Comparison of ENCODE assay signal across 1 cellular context in genomic region chr5:61637566-61637965, GRCh38.
TF ChIP-seq lines count a peak whose summit lies in the region.

No MANE protein-coding gene starts in this region.

TF ChIP-seq in GM23338, 12 proteins besides CTCF, POLR2A, EP300 and RAD21 (continued from another document):
- TF ChIP-seq, protein P1, sequence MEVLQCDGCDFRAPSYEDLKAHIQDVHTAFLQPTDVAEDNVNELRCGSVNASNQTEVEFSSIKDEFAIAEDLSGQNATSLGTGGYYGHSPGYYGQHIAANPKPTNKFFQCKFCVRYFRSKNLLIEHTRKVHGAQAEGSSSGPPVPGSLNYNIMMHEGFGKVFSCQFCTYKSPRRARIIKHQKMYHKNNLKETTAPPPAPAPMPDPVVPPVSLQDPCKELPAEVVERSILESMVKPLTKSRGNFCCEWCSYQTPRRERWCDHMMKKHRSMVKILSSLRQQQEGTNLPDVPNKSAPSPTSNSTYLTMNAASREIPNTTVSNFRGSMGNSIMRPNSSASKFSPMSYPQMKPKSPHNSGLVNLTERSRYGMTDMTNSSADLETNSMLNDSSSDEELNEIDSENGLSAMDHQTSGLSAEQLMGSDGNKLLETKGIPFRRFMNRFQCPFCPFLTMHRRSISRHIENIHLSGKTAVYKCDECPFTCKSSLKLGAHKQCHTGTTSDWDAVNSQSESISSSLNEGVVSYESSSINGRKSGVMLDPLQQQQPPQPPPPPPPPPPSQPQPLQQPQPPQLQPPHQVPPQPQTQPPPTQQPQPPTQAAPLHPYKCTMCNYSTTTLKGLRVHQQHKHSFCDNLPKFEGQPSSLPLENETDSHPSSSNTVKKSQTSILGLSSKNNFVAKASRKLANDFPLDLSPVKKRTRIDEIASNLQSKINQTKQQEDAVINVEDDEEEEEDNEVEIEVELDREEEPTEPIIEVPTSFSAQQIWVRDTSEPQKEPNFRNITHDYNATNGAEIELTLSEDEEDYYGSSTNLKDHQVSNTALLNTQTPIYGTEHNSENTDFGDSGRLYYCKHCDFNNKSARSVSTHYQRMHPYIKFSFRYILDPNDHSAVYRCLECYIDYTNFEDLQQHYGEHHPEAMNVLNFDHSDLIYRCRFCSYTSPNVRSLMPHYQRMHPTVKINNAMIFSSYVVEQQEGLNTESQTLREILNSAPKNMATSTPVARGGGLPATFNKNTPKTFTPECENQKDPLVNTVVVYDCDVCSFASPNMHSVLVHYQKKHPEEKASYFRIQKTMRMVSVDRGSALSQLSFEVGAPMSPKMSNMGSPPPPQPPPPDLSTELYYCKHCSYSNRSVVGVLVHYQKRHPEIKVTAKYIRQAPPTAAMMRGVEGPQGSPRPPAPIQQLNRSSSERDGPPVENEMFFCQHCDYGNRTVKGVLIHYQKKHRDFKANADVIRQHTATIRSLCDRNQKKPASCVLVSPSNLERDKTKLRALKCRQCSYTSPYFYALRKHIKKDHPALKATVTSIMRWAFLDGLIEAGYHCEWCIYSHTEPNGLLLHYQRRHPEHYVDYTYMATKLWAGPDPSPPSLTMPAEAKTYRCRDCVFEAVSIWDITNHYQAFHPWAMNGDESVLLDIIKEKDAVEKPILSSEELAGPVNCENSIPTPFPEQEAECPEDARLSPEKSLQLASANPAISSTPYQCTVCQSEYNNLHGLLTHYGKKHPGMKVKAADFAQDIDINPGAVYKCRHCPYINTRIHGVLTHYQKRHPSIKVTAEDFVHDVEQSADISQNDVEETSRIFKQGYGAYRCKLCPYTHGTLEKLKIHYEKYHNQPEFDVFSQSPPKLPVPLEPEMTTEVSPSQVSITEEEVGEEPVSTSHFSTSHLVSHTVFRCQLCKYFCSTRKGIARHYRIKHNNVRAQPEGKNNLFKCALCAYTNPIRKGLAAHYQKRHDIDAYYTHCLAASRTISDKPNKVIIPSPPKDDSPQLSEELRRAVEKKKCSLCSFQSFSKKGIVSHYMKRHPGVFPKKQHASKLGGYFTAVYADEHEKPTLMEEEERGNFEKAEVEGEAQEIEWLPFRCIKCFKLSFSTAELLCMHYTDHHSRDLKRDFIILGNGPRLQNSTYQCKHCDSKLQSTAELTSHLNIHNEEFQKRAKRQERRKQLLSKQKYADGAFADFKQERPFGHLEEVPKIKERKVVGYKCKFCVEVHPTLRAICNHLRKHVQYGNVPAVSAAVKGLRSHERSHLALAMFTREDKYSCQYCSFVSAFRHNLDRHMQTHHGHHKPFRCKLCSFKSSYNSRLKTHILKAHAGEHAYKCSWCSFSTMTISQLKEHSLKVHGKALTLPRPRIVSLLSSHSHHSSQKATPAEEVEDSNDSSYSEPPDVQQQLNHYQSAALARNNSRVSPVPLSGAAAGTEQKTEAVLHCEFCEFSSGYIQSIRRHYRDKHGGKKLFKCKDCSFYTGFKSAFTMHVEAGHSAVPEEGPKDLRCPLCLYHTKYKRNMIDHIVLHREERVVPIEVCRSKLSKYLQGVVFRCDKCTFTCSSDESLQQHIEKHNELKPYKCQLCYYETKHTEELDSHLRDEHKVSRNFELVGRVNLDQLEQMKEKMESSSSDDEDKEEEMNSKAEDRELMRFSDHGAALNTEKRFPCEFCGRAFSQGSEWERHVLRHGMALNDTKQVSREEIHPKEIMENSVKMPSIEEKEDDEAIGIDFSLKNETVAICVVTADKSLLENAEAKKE (CRISPR knock-in tag; IDR thresholded peaks at IDR 0.05) = no peak
- TF ChIP-seq STAT1 (IDR thresholded peaks at IDR 0.05; ENCODE audit: unreplicated experiment) = no peak
- no peak for TF ChIP-seq POLR2AphosphoS5 (IDR thresholded peaks at IDR 0.05; ENCODE audit: low read depth)
- TF ChIP-seq ETS1 (IDR thresholded peaks at IDR 0.05) = no peak
